In the genomic region with DNA sequence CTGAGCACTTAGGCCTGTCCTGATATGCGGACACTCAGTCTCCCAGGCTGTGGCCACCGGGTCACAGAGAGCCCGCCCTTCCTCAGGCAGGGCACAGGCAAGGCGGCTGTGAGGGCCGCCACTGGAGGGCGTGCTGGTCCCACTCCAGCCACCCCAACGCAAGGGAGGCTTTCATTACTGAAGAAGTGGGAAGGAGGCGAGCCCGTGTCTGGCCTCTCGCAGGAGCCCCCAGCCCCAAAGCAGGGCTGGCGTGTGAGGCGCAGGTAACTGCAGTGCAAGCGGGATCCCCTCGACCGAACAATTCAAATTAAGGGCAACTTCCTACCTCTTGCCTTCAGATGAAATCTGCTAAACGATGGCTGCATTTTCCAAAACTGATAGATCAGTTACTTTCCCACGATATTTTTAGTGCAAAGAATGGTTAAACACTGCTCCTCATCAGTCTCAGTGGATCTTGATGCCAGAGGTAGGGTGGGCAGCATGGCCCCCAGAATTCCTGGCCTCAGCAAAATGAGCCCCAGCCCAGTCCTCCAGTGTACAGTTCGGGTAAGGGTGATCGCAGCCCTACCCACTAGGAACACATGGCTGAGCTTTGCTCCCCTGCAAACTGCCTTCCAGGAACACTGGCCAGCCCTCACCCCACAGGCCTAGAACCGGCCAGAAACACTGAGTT, we compare ENCODE assay signal across 8 cellular contexts.
A peak's percentile ranks its signal among the peaks of the same experiment; 100 is the strongest.
DNase-seq lines count a peak whose midpoint lies in the region; ATAC-seq and TF ChIP-seq lines count a peak whose summit lies in the region.

No MANE protein-coding gene starts in this region.

- WGBS in esophagus muscularis mucosa: 73% methylated on average over 17 of the region's 20 CpGs

- no peak overlapping the region for H3K4me3 ChIP-seq in PC-9
- no peak overlapping the region for H3K4me3 ChIP-seq in esophagus muscularis mucosa
- no peak overlapping the region for H3K4me3 ChIP-seq in retinal pigment epithelial cell (ENCODE audit: low read length)

- no peaks in the 10 kb centered on the region for H3F3A ChIP-seq in PC-9 (ENCODE audit: insufficient read depth, low read depth)

- in situ Hi-C loops in GM13977 (cut with MboI; ENCODE audit: low pct_unique_long_range_greater_than_20kb, low sequenced_read_pairs, unreplicated experiment): no loop called here

- DNase-seq in AG09319 (ENCODE audit: extremely low read depth, low read depth): no peak
- DNase-seq in GM13977 (ENCODE audit: low spot score): peak; percentile 54
- DNase-seq in PC-9: peak in 1 of 2 experiments; percentile 55
- no peak for DNase-seq in esophagus muscularis mucosa (ENCODE audit: extremely low spot score)
- DNase-seq in retinal pigment epithelial cell (ENCODE audit: low read depth): no peak
- no peak for DNase-seq in naive thymus-derived CD8-positive, alpha-beta T cell

- intact Hi-C loops in PC-9 (cut with micrococcal nuclease; ENCODE audit: unreplicated experiment) (no loop called here), esophagus muscularis mucosa (cut with DNase I) (loop anchor here (10.0 kb wide), 1 partner anchor 592 kb away; no protein-coding TSS in a partner anchor)

- H3K9me3 ChIP-seq in PC-9 (ENCODE audit: insufficient read depth, low read depth) (no peaks in the 10 kb centered on the region), esophagus muscularis mucosa (no peaks in the 10 kb centered on the region)

- H3K4me1 Mint-ChIP-seq in naive thymus-derived CD8-positive, alpha-beta T cell: peaks cover 0 to 7% (median 2%) of the 10 kb centered on the region in 4 donors

- H3K27me3 Mint-ChIP-seq in naive thymus-derived CD8-positive, alpha-beta T cell: peaks cover 0 to 3% (median 0%) of the 10 kb centered on the region in 5 donors

- no peak for TF ChIP-seq EP300 in esophagus muscularis mucosa (IDR thresholded peaks at IDR 0.05)

- H3K9me2 ChIP-seq in PC-9 (ENCODE audit: insufficient read depth): no peaks in the 10 kb centered on the region

- H3K4me3 Mint-ChIP-seq in naive thymus-derived CD8-positive, alpha-beta T cell: no peak overlapping the region

- H3K9me3 Mint-ChIP-seq in naive thymus-derived CD8-positive, alpha-beta T cell: no peaks in the 10 kb centered on the region

- H3K4me2 ChIP-seq in PC-9: no peak overlapping the region

- peaks cover 5% of the 10 kb centered on the region; the same call in 1 of the 2 replicates for H3K4me1 ChIP-seq in PC-9 (replicated peaks; ENCODE audit: insufficient read depth)
- peaks cover 13 to 21% (median 17%) of the 10 kb centered on the region in 4 donors for H3K4me1 ChIP-seq in esophagus muscularis mucosa

- no peaks in the 10 kb centered on the region for H4K20me1 ChIP-seq in PC-9 (ENCODE audit: insufficient read depth)

- POLR2A ChIA-PET in PC-9 (lab: Charles Lee; ENCODE audit: unreplicated experiment): no interaction called here
- POLR2A ChIA-PET in naive thymus-derived CD8-positive, alpha-beta T cell (lab: Charles Lee): no interaction called here

- no peaks in the 10 kb centered on the region for H3K27me3 ChIP-seq in PC-9 (ENCODE audit: insufficient read depth, low read depth)
- H3K27me3 ChIP-seq in esophagus muscularis mucosa: no peaks in the 10 kb centered on the region

- CTCF ChIA-PET in PC-9 (lab: Charles Lee): no interaction called here

- no TSS peak for BruUV-seq in PC-9 (replicated peaks; lab: Mats Ljungman, UMichigan)

- H2AFZ ChIP-seq in PC-9: no peak overlapping the region

- no peaks in the 10 kb centered on the region for H3K36me3 ChIP-seq in PC-9 (ENCODE audit: low read depth)
- no peaks in the 10 kb centered on the region for H3K36me3 ChIP-seq in esophagus muscularis mucosa

- no peaks in the 10 kb centered on the region for H3K36me3 Mint-ChIP-seq in naive thymus-derived CD8-positive, alpha-beta T cell

- no peak for ATAC-seq in HG03175 (IDR thresholded peaks at IDR 0.05; ENCODE audit: unreplicated experiment)
- ATAC-seq in naive thymus-derived CD8-positive, alpha-beta T cell: no peak
- no peak for ATAC-seq in HG03378 (IDR thresholded peaks at IDR 0.05; ENCODE audit: unreplicated experiment)

- no peak for TF ChIP-seq POLR2A in esophagus muscularis mucosa (IDR thresholded peaks at IDR 0.05; ENCODE audit: low read depth)

- TF ChIP-seq CTCF in AG09319 (IDR thresholded peaks at IDR 0.05; ENCODE audit: low read depth, low read length): peak; percentile 42
- peak; percentile 46 for TF ChIP-seq CTCF in GM13977 (IDR thresholded peaks at IDR 0.05; ENCODE audit: extremely low read depth, insufficient read depth, missing control alignments)
- TF ChIP-seq CTCF in PC-9 (conservative IDR thresholded peaks at IDR 0.05): peak; percentile 65
- TF ChIP-seq CTCF in esophagus muscularis mucosa (IDR thresholded peaks at IDR 0.05): peak; percentile 16 to 47 (median 39)
- TF ChIP-seq CTCF in retinal pigment epithelial cell (conservative IDR thresholded peaks at IDR 0.05; ENCODE audit: low read depth, low read length): peak; percentile 84

- no peak overlapping the region for H3K27ac Mint-ChIP-seq in naive thymus-derived CD8-positive, alpha-beta T cell

- H3K79me2 ChIP-seq in PC-9 (ENCODE audit: low read depth): no peaks in the 10 kb centered on the region

- H3K27ac ChIP-seq in PC-9: no peak overlapping the region
- H3K27ac ChIP-seq in esophagus muscularis mucosa (replicated peaks in 1 of 4): no peak overlapping the region
